Comparison of ENCODE assay signal across 1 cellular context in genomic region chr17:40286473-40286872, GRCh38.
TF ChIP-seq lines count a peak whose summit lies in the region.

No MANE protein-coding gene starts in this region.

TF ChIP-seq in HepG2, 621 proteins besides CTCF, POLR2A, EP300 and RAD21 (continues in another document):
- TF ChIP-seq RARG (CRISPR knock-in tag; IDR thresholded peaks at IDR 0.05; ENCODE audit: low read depth) (no peak), STAT6 (CRISPR knock-in tag; IDR thresholded peaks at IDR 0.05; ENCODE audit: borderline replicate concordance) (no peak), ZMYM2 (CRISPR knock-in tag; IDR thresholded peaks at IDR 0.05) (peak; percentile 66), HNF4A (CRISPR knock-in tag; IDR thresholded peaks at IDR 0.05) (peak; percentile 70), ZBTB10 (CRISPR knock-in tag; IDR thresholded peaks at IDR 0.05; ENCODE audit: borderline replicate concordance) (0 out of 2 replicates have a peak, but pooled peaks have one; percentile 48), GFI1 (CRISPR knock-in tag; IDR thresholded peaks at IDR 0.05; ENCODE audit: borderline replicate concordance) (0 out of 2 replicates have a peak, but pooled peaks have one; percentile 50), ARID3A (IDR thresholded peaks at IDR 0.05; ENCODE audit: low read depth, low read length) (0 out of 2 replicates have a peak, but pooled peaks have one; percentile 20), KDM6A (CRISPR knock-in tag; IDR thresholded peaks at IDR 0.05; ENCODE audit: low read depth) (0 out of 2 replicates have a peak, but pooled peaks have one; percentile 15), GABPB1 (CRISPR knock-in tag; IDR thresholded peaks at IDR 0.05) (no peak), KAT7 (CRISPR knock-in tag; IDR thresholded peaks at IDR 0.05; ENCODE audit: borderline replicate concordance) (0 out of 2 replicates have a peak, but pooled peaks have one; percentile 4), GATAD2A (CRISPR knock-in tag; IDR thresholded peaks at IDR 0.05) (peak; percentile 54), ZNF614 (CRISPR knock-in tag; IDR thresholded peaks at IDR 0.05; ENCODE audit: borderline replicate concordance) (peak; percentile 52; the same call in 1 of the 2 replicates), ZNF362 (CRISPR knock-in tag; IDR thresholded peaks at IDR 0.05; ENCODE audit: borderline replicate concordance) (peak; percentile 20; the same call in 1 of the 2 replicates), FOXP4 (CRISPR knock-in tag; IDR thresholded peaks at IDR 0.05) (0 out of 2 replicates have a peak, but pooled peaks have one; percentile 35), ZNF281 (CRISPR knock-in tag; IDR thresholded peaks at IDR 0.05; ENCODE audit: borderline replicate concordance) (0 out of 2 replicates have a peak, but pooled peaks have one; percentile 17), ESRRA (CRISPR knock-in tag; IDR thresholded peaks at IDR 0.05; ENCODE audit: low read depth) (peak; percentile 56; the same call in 1 of the 2 replicates), ZNF331 (CRISPR knock-in tag; IDR thresholded peaks at IDR 0.05) (0 out of 2 replicates have a peak, but pooled peaks have one; percentile 12), REPIN1 (CRISPR knock-in tag; IDR thresholded peaks at IDR 0.05; ENCODE audit: borderline replicate concordance, low read depth) (peak; percentile 55; the same call in 1 of the 2 replicates), THAP11 (CRISPR knock-in tag; IDR thresholded peaks at IDR 0.05) (peak; percentile 71), THYN1 (CRISPR knock-in tag; IDR thresholded peaks at IDR 0.05; ENCODE audit: borderline replicate concordance, low read depth) (0 out of 2 replicates have a peak, but pooled peaks have one; percentile 56), SIN3B (IDR thresholded peaks at IDR 0.05; ENCODE audit: low read length) (no peak), SAP130 (CRISPR knock-in tag; IDR thresholded peaks at IDR 0.05; ENCODE audit: low read depth) (0 out of 2 replicates have a peak, but pooled peaks have one; percentile 35), NCOA2 (CRISPR knock-in tag; IDR thresholded peaks at IDR 0.05) (peak; percentile 21; the same call in 1 of the 2 replicates), FOXJ3 (CRISPR knock-in tag; IDR thresholded peaks at IDR 0.05; ENCODE audit: borderline replicate concordance) (peak; percentile 35; the same call in 1 of the 2 replicates), NFE2L1 (CRISPR knock-in tag; IDR thresholded peaks at IDR 0.05; ENCODE audit: borderline replicate concordance) (no peak), ZBTB7B (CRISPR knock-in tag; IDR thresholded peaks at IDR 0.05) (peak; percentile 91), ARID5B (CRISPR knock-in tag; IDR thresholded peaks at IDR 0.05) (peak; percentile 56; the same call in 1 of the 2 replicates), NR2C2 (CRISPR knock-in tag; IDR thresholded peaks at IDR 0.05; ENCODE audit: borderline replicate concordance) (no peak), SOX6 (IDR thresholded peaks at IDR 0.05) (no peak), SOX6 (CRISPR knock-in tag; IDR thresholded peaks at IDR 0.05) (0 out of 2 replicates have a peak, but pooled peaks have one; percentile 24), FOXA1 (IDR thresholded peaks at IDR 0.05) (no peak), FOXA1 (CRISPR knock-in tag; IDR thresholded peaks at IDR 0.05) (0 out of 2 replicates have a peak, but pooled peaks have one; percentile 61), GPN1 (CRISPR knock-in tag; IDR thresholded peaks at IDR 0.05; ENCODE audit: borderline replicate concordance) (no peak), MED1 (CRISPR knock-in tag; IDR thresholded peaks at IDR 0.05) (peak; percentile 41; the same call in 1 of the 2 replicates), FOXA3 (CRISPR knock-in tag; IDR thresholded peaks at IDR 0.05) (peak; percentile 59; the same call in 1 of the 2 replicates), MIXL1 (CRISPR knock-in tag; IDR thresholded peaks at IDR 0.05) (0 out of 2 replicates have a peak, but pooled peaks have one; percentile 29), NR2F6 (IDR thresholded peaks at IDR 0.05) (no peak), NR2F6 (CRISPR knock-in tag; IDR thresholded peaks at IDR 0.05) (0 out of 2 replicates have a peak, but pooled peaks have one; percentile 34), HDAC1 (CRISPR knock-in tag; IDR thresholded peaks at IDR 0.05) (0 out of 2 replicates have a peak, but pooled peaks have one; percentile 25), HMG20A (CRISPR knock-in tag; IDR thresholded peaks at IDR 0.05; ENCODE audit: borderline replicate concordance) (0 out of 2 replicates have a peak, but pooled peaks have one; percentile 10)
